In genomic region chr4:121233982-121234381, GRCh38 we compare ENCODE assay signal across 1 cellular context.
TF ChIP-seq lines count a peak whose summit lies in the region.

No MANE protein-coding gene starts in this region.

TF ChIP-seq in H1, 55 proteins besides CTCF, POLR2A, EP300 and RAD21 (continued from another document):
- TF ChIP-seq CHD7 (IDR thresholded peaks at IDR 0.05; ENCODE audit: insufficient replicate concordance, low read length) (no peak), BCL11A (IDR thresholded peaks at IDR 0.05; ENCODE audit: low read depth in 2 of 2, low read length in 2 of 2) (no peak)
